18 cellular contexts compared by ENCODE assay signal in the genomic region with DNA sequence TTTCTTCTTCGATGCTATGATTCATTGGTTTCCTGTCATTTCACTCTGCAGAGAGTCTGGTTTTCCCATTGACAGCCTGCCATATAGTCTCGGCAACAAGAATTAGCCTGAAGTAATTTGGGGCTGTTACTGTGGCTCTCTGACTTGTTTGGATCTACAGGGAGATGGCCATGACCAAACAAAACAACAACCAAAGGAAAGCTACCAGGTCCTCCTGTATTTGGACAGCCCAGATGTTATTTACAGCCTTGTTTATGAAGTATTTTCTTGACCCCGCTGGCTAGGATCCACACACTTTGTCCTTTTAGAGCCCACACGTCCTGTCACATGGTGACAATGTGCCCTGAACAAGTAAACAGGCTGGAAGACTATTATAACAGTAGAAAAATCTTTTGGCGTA.
DNase-seq lines count a peak whose midpoint lies in the region; ATAC-seq and TF ChIP-seq lines count a peak whose summit lies in the region.
"Had no signal": no experiment of that assay in that cellular context is flagged by ENCODE, and none has a peak within 500 bp of the region (broad histone marks: within the 10 kb centered on the region; RNA-seq: fewer than 3 reads in every experiment).

No MANE protein-coding gene starts in this region.

- H3K36me3 ChIP-seq in left ventricle myocardium inferior (no peaks in the 10 kb centered on the region), gastrocnemius medialis (no peaks in the 10 kb centered on the region), esophagus squamous epithelium (no peaks in the 10 kb centered on the region)

- H3K27ac ChIP-seq in left ventricle myocardium inferior (replicated peaks) (peak overlapping the region; percentile 65), gastrocnemius medialis (peak overlapping the region in 3 of 4 donors; percentile 20 to 52 (median 36)), esophagus squamous epithelium (no peak overlapping the region)

- peak; percentile 18 for DNase-seq in EH (ENCODE audit: low read depth)
- peak; percentile 67 for DNase-seq in RPMI7951 (ENCODE audit: low read depth)
- no peak for DNase-seq in left ventricle myocardium inferior
- peak in 1 of 2 donors; percentile 18 for DNase-seq in gastrocnemius medialis
- DNase-seq in NCI-H1436 treated with DMSO at 0.1 percent for 48 hours (lab: John Stamatoyannopoulos, UW), result no peak
- DNase-seq in GM19238 (ENCODE audit: insufficient read length, low spot score), result no peak
- no peak for DNase-seq in esophagus squamous epithelium (lab: John Stamatoyannopoulos, UW)
- DNase-seq: GDM1, KG1, NCI-H1105 treated with DMSO at 0.1 percent for 48 hours, NCI-H1694, NCI-H2081, NCI-H2171, NCI-H524 treated with DMSO at 0.1 percent for 48 hours, NCI-H82, OCI-M1, SHP77 had no signal

- H3K27me3 ChIP-seq in left ventricle myocardium inferior (ENCODE audit: low read depth), result no peaks in the 10 kb centered on the region
- no peaks in the 10 kb centered on the region for H3K27me3 ChIP-seq in gastrocnemius medialis
- no peaks in the 10 kb centered on the region for H3K27me3 ChIP-seq in esophagus squamous epithelium

- TF ChIP-seq POLR2A in gastrocnemius medialis (IDR thresholded peaks at IDR 0.05) (no peak), esophagus squamous epithelium (IDR thresholded peaks at IDR 0.05) (no peak)

- H3K4me3 ChIP-seq in left ventricle myocardium inferior (no peak overlapping the region), gastrocnemius medialis (no peak overlapping the region), esophagus squamous epithelium (no peak overlapping the region)
- H3K4me3 ChIP-seq: A549 had no signal

- peak; percentile 61 to 69 for ATAC-seq in gastrocnemius medialis
- ATAC-seq: A549 had no signal

- in situ Hi-C loops in gastrocnemius medialis (cut with MboI; ENCODE audit: low sequenced_read_pairs in 4 of 4), result no loop called here

- intact Hi-C loops in left ventricle myocardium inferior (cut with micrococcal nuclease) (no loop called here), gastrocnemius medialis (cut with DNase I; ENCODE audit: low total_unique reads) (no loop called here), esophagus squamous epithelium (cut with DNase I) (no loop called here)

- WGBS in esophagus squamous epithelium, 2 donors, result 43 to 50% methylated on average over 5 of the region's 5 CpGs

- peaks cover 4% of the 10 kb centered on the region for H3K9me3 ChIP-seq in left ventricle myocardium inferior (replicated peaks)
- no peaks in the 10 kb centered on the region for H3K9me3 ChIP-seq in gastrocnemius medialis
- H3K9me3 ChIP-seq in esophagus squamous epithelium, result no peaks in the 10 kb centered on the region

- H3K4me1 ChIP-seq in left ventricle myocardium inferior (peaks cover 26% of the 10 kb centered on the region), gastrocnemius medialis (peaks cover 0 to 11% of the 10 kb centered on the region in 2 donors), esophagus squamous epithelium (peaks cover 0 to 12% (median 3%) of the 10 kb centered on the region in 3 donors)

- no peak for TF ChIP-seq CTCF in left ventricle myocardium inferior (IDR thresholded peaks at IDR 0.05; ENCODE audit: borderline replicate concordance)
- TF ChIP-seq CTCF in gastrocnemius medialis (IDR thresholded peaks at IDR 0.05 in 4 of 5, conservative IDR thresholded peaks at IDR 0.05 in 1 of 5), result no peak
- TF ChIP-seq CTCF in esophagus squamous epithelium (IDR thresholded peaks at IDR 0.05), result no peak

Comparison
In these comparisons a context has a peak if more than half of its experiments do, and no peak if none do; other contexts are left out.
1. DNase-seq: peak in EH (single experiment) and RPMI7951 (single experiment); none in left ventricle myocardium inferior (single experiment), NCI-H1436 treated with DMSO at 0.1 percent for 48 hours (single experiment), GM19238 (single experiment) and esophagus squamous epithelium (single experiment).
2. H3K27ac ChIP-seq: peak in left ventricle myocardium inferior (single experiment) and gastrocnemius medialis (3 of 4); none in esophagus squamous epithelium (0 of 4).